In genomic region chr2:72770879-72771461, GRCh38 we compare ENCODE assay signal across 8 cellular contexts. TPM values are rescaled to one million over a fixed set of nuclear protein-coding genes. Genes with fewer than 3 reads are reported as not detected.
A peak's percentile ranks its signal among the peaks of the same experiment; 100 is the strongest.
DNase-seq lines count a peak whose midpoint lies in the region; ATAC-seq and TF ChIP-seq lines count a peak whose summit lies in the region.

No MANE protein-coding gene starts in this region.

- no peak overlapping the region for H3K4me2 ChIP-seq in neural cell (ENCODE audit: low read length)

- no peaks in the 10 kb centered on the region for H3K9me3 Mint-ChIP-seq in activated T-cell treated with anti-CD3 and anti-CD28 coated beads, Interleukin-2, amount 50 U/mL, for 24 hours
- H3K9me3 Mint-ChIP-seq in activated CD8-positive, alpha-beta T cell treated with anti-CD3 and anti-CD28 coated beads, Interleukin-2, amount 10 ng/mL, durations not matched to agents 7 days and 5 days (ENCODE audit: insufficient read depth), result no peaks in the 10 kb centered on the region

- no peak overlapping the region for H3K9ac ChIP-seq in neural cell (ENCODE audit: low read length)

- peak; percentile 86 for TF ChIP-seq CTCF in neural cell (IDR thresholded peaks at IDR 0.05; ENCODE audit: poor library complexity, severe bottlenecking)
- peak; percentile 83 to 89 (median 87) for TF ChIP-seq CTCF in transverse colon (IDR thresholded peaks at IDR 0.05)

- no peaks in the 10 kb centered on the region for H3K36me3 Mint-ChIP-seq in activated T-cell treated with anti-CD3 and anti-CD28 coated beads, Interleukin-2, amount 50 U/mL, for 24 hours (ENCODE audit: low read depth)
- no peaks in the 10 kb centered on the region for H3K36me3 Mint-ChIP-seq in activated CD8-positive, alpha-beta T cell treated with anti-CD3 and anti-CD28 coated beads, Interleukin-2, amount 10 ng/mL, durations not matched to agents 7 days and 5 days (ENCODE audit: low read depth)

- H3K27me3 ChIP-seq in neural cell (ENCODE audit: insufficient read depth, low read depth, low read length) (no peaks in the 10 kb centered on the region), transverse colon (no peaks in the 10 kb centered on the region)

- POLR2A ChIA-PET in activated CD8-positive, alpha-beta T cell treated with anti-CD3 and anti-CD28 coated beads, Interleukin-2, amount 10 ng/mL, durations not matched to agents 7 days and 5 days (lab: Charles Lee), result no interaction called here

- no peaks in the 10 kb centered on the region for H3K9me2 ChIP-seq in neural cell (ENCODE audit: insufficient read depth, low read length)

- ATAC-seq in HG03565 (IDR thresholded peaks at IDR 0.05; ENCODE audit: unreplicated experiment), result peak; percentile 57
- no peak for ATAC-seq in activated CD8-positive, alpha-beta T cell treated with anti-CD3 and anti-CD28 coated beads, Interleukin-2, amount 10 ng/mL, durations not matched to agents 7 days and 5 days

- peaks cover 0 to 3% (median 0%) of the 10 kb centered on the region in 4 donors for H3K4me1 ChIP-seq in transverse colon

- no peaks in the 10 kb centered on the region for H3K27me3 Mint-ChIP-seq in activated T-cell treated with anti-CD3 and anti-CD28 coated beads, Interleukin-2, amount 50 U/mL, for 24 hours
- no peaks in the 10 kb centered on the region for H3K27me3 Mint-ChIP-seq in activated CD8-positive, alpha-beta T cell treated with anti-CD3 and anti-CD28 coated beads, Interleukin-2, amount 10 ng/mL, durations not matched to agents 7 days and 5 days (ENCODE audit: low read depth)

- DNase-seq in activated T-cell treated with anti-CD3 and anti-CD28 coated beads for 24 hours (ENCODE audit: low read depth), result peak; percentile 50
- DNase-seq in activated T-cell treated with anti-CD3 and anti-CD28 coated beads, Interleukin-2, amount 50 U/mL, for 24 hours, result no peak
- DNase-seq in NCI-H82 treated with DMSO at 0.1 percent for 48 hours (lab: John Stamatoyannopoulos, UW; ENCODE audit: unreplicated experiment), result peak; percentile 45
- peak; percentile 81 for DNase-seq in activated CD8-positive, alpha-beta T cell treated with anti-CD3 and anti-CD28 coated beads, Interleukin-2, amount 10 ng/mL, durations not matched to agents 7 days and 5 days
- peak; percentile 47 for DNase-seq in fibroblast of gingiva (ENCODE audit: low read depth)
- DNase-seq in transverse colon, result peak; percentile 58

- H3K9me3 ChIP-seq in neural cell (ENCODE audit: low read length), result no peaks in the 10 kb centered on the region
- no peaks in the 10 kb centered on the region for H3K9me3 ChIP-seq in transverse colon

- no peak overlapping the region for H3K27ac Mint-ChIP-seq in activated T-cell treated with anti-CD3 and anti-CD28 coated beads, Interleukin-2, amount 50 U/mL, for 24 hours
- no peak overlapping the region for H3K27ac Mint-ChIP-seq in activated CD8-positive, alpha-beta T cell treated with anti-CD3 and anti-CD28 coated beads, Interleukin-2, amount 10 ng/mL, durations not matched to agents 7 days and 5 days

- no peaks in the 10 kb centered on the region for H3F3A ChIP-seq in neural cell (ENCODE audit: insufficient read depth, low read length, poor library complexity, severe bottlenecking)

- H3K4me3 ChIP-seq in neural cell (ENCODE audit: low read length), result no peak overlapping the region
- H3K4me3 ChIP-seq in transverse colon, result no peak overlapping the region

- peak; percentile 88 for TF ChIP-seq RAD21 in neural cell (conservative IDR thresholded peaks at IDR 0.05)

- no peaks in the 10 kb centered on the region for H3K36me3 ChIP-seq in neural cell (ENCODE audit: insufficient read depth, low read length)
- no peaks in the 10 kb centered on the region for H3K36me3 ChIP-seq in transverse colon

- no peaks in the 10 kb centered on the region for H3K4me1 Mint-ChIP-seq in activated T-cell treated with anti-CD3 and anti-CD28 coated beads, Interleukin-2, amount 50 U/mL, for 24 hours (ENCODE audit: low read depth)
- H3K4me1 Mint-ChIP-seq in activated CD8-positive, alpha-beta T cell treated with anti-CD3 and anti-CD28 coated beads, Interleukin-2, amount 10 ng/mL, durations not matched to agents 7 days and 5 days (ENCODE audit: low read depth), result no peaks in the 10 kb centered on the region

- no peak overlapping the region for H2AFZ ChIP-seq in neural cell (ENCODE audit: low read depth, low read length)

- TF ChIP-seq POLR2A in transverse colon (IDR thresholded peaks at IDR 0.05), result no peak

- no peak overlapping the region for H3K4me3 Mint-ChIP-seq in activated T-cell treated with anti-CD3 and anti-CD28 coated beads, Interleukin-2, amount 50 U/mL, for 24 hours
- H3K4me3 Mint-ChIP-seq in activated CD8-positive, alpha-beta T cell treated with anti-CD3 and anti-CD28 coated beads, Interleukin-2, amount 10 ng/mL, durations not matched to agents 7 days and 5 days, result no peak overlapping the region

- H3K27ac ChIP-seq in neural cell (ENCODE audit: low read length) (no peak overlapping the region), transverse colon (no peak overlapping the region)

- no peaks in the 10 kb centered on the region for H4K20me1 ChIP-seq in neural cell (ENCODE audit: insufficient read depth)

- peaks cover 10% of the 10 kb centered on the region for H3K79me2 ChIP-seq in neural cell (replicated peaks; ENCODE audit: insufficient read depth, low read length)

- in situ Hi-C loops in transverse colon (cut with MboI; ENCODE audit: low pct_ligation_motif_present in 1 of 4, low pct_unique_long_range_greater_than_20kb in 1 of 4, low sequenced_read_pairs in 3 of 4), result loop anchor here in 3 of 4 donors (5.0 to 10.0 kb wide), 3 partner anchors 84 to 94 kb away; no protein-coding TSS in a partner anchor

- 0 to 1% methylated on average over 2 of the region's 2 CpGs for WGBS in transverse colon (ENCODE audit: low coverage in 1 of 2), 2 donors

- TF ChIP-seq EP300 in neural cell (conservative IDR thresholded peaks at IDR 0.05; ENCODE audit: poor library complexity, severe bottlenecking) (no peak), transverse colon (IDR thresholded peaks at IDR 0.05; ENCODE audit: low read depth) (no peak)

- CTCF ChIA-PET in activated CD8-positive, alpha-beta T cell treated with anti-CD3 and anti-CD28 coated beads, Interleukin-2, amount 10 ng/mL, durations not matched to agents 7 days and 5 days (lab: Charles Lee), result interaction anchor here (1.4 to 2.1 kb wide), 2 partner anchors 89 to 91 kb away, joined by 12 to 22 read pairs; no protein-coding TSS in a partner anchor

- intact Hi-C loops in transverse colon (cut with DNase I; ENCODE audit: low total_unique reads), result no loop called here

TF ChIP-seq in neural cell, 6 proteins besides CTCF, POLR2A, EP300 and RAD21:
- TF ChIP-seq SMC3 (conservative IDR thresholded peaks at IDR 0.05; ENCODE audit: poor library complexity), result peak; percentile 83
- TF ChIP-seq REST (IDR thresholded peaks at IDR 0.05; ENCODE audit: borderline replicate concordance), result no peak
- no peak for TF ChIP-seq MXI1 (conservative IDR thresholded peaks at IDR 0.05; ENCODE audit: poor library complexity, severe bottlenecking)

RNA-seq across cellular contexts. Expression of gene EXOC6B, which starts 54.9 kb away (rescaled TPM):
- 10 to 100 TPM; 17.8 to 18.8 TPM for total RNA-seq in activated CD8-positive, alpha-beta T cell treated with anti-CD3 and anti-CD28 coated beads, Interleukin-2, amount 10 ng/mL, durations not matched to agents 7 days and 5 days
- polyA plus RNA-seq in neural cell, result 22.6 and 23.4 TPM in 2 replicates
- polyA minus RNA-seq in neural cell, result 146 and 158 TPM in 2 replicates
- total RNA-seq in transverse colon, result 10 to 100 TPM; 15.7 to 58.4 (median 37.9) TPM
